19 cellular contexts compared by ENCODE assay signal in genomic region chr11:76026862-76027261, GRCh38.
A peak's percentile ranks its signal among the peaks of the same experiment; 100 is the strongest.
DNase-seq lines count a peak whose midpoint lies in the region; ATAC-seq, FAIRE-seq and TF ChIP-seq lines count a peak whose summit lies in the region.
"Had no signal": no experiment of that assay in that cellular context is flagged by ENCODE, and none has a peak within 500 bp of the region (broad histone marks: within the 10 kb centered on the region; RNA-seq: fewer than 3 reads in every experiment).

No MANE protein-coding gene starts in this region.

- H3K4me3 ChIP-seq in IMR-90 (ENCODE audit: insufficient read depth, low read depth, low read length) (no peak overlapping the region), astrocyte (ENCODE audit: insufficient read depth, low read depth, low read length) (no peak overlapping the region), mesenchymal stem cell (ENCODE audit: insufficient read depth in 1 of 2, low read depth in 1 of 2, low read length in 2 of 2) (no peak overlapping the region), right cardiac atrium (ENCODE audit: low read length) (no peak overlapping the region), body of pancreas (no peak overlapping the region)
- H3K4me3 ChIP-seq: BLaER1 treated with 17β-estradiol and CSF1 and Interleukin-3, amounts not matched to agents 10 nM and 100 nM; GM12878 had no signal

- no peaks in the 10 kb centered on the region for H3K79me2 ChIP-seq in astrocyte (ENCODE audit: insufficient read depth, low read length)

- dilution Hi-C loops in IMR-90 (cut with HindIII; ENCODE audit: low sequenced_read_pairs, unreplicated experiment), result no loop called here

- H3K27ac ChIP-seq in IMR-90 (ENCODE audit: insufficient read depth, low read length) (no peak overlapping the region), astrocyte (ENCODE audit: low read depth, low read length) (peak overlapping the region; percentile 3), mesenchymal stem cell (ENCODE audit: low read length, poor library complexity, severe bottlenecking) (peak overlapping the region; percentile 22), right cardiac atrium (ENCODE audit: low read length) (no peak overlapping the region), body of pancreas (no peak overlapping the region)
- H3K27ac ChIP-seq: BLaER1 treated with 17β-estradiol and CSF1 and Interleukin-3, amounts not matched to agents 10 nM and 100 nM had no signal

- ATAC-seq in IMR-90 (ENCODE audit: low read depth) (no peak), right cardiac atrium (no peak), body of pancreas (no peak)
- ATAC-seq: CD8-positive, alpha-beta T cell; GM12878 had no signal

- H2BK20ac ChIP-seq in IMR-90 (ENCODE audit: low read depth, low read length), result no peak overlapping the region

- H3K9ac ChIP-seq in IMR-90 (ENCODE audit: low read depth, low read length) (no peak overlapping the region), astrocyte (ENCODE audit: low read length) (no peak overlapping the region), mesenchymal stem cell (ENCODE audit: low read length) (no peak overlapping the region)
- H3K9ac ChIP-seq: BLaER1 treated with 17β-estradiol and CSF1 and Interleukin-3, amounts not matched to agents 10 nM and 100 nM had no signal

- H3K4ac ChIP-seq in IMR-90 (ENCODE audit: low read depth, low read length) (no peak overlapping the region), mesenchymal stem cell (ENCODE audit: low read depth in 1 of 2, low read length in 2 of 2) (no peak overlapping the region)

- TF ChIP-seq CTCF in IMR-90 (conservative IDR thresholded peaks at IDR 0.05; ENCODE audit: low read depth, low read length) (no peak), astrocyte (IDR thresholded peaks at IDR 0.05; ENCODE audit: insufficient read depth, low read depth, low read length) (no peak), body of pancreas (IDR thresholded peaks at IDR 0.05) (no peak)

- H4K8ac ChIP-seq in IMR-90 (ENCODE audit: low read depth in 2 of 2, low read length in 2 of 2) (no peak overlapping the region), mesenchymal stem cell (ENCODE audit: low read length) (no peak overlapping the region)

- no peak overlapping the region for H3K4me3 Mint-ChIP-seq in astrocyte (ENCODE audit: unreplicated experiment)
- H3K4me3 Mint-ChIP-seq: B cell; CD8-positive, alpha-beta T cell; H9 had no signal

- peaks cover 77% of the 10 kb centered on the region for H3K4me1 Mint-ChIP-seq in astrocyte (ENCODE audit: low read depth, unreplicated experiment)

- no peak overlapping the region for H2AK9ac ChIP-seq in IMR-90 (replicated peaks; ENCODE audit: low read depth, low read length, poor library complexity)

- FAIRE-seq in GM19239 (lab: Jason Lieb, UNC), result peak; percentile 31
- no peak for FAIRE-seq in astrocyte (lab: Jason Lieb, UNC)
- FAIRE-seq: GM12878, H1 had no signal

- no peak for TF ChIP-seq POLR2A in IMR-90 (IDR thresholded peaks at IDR 0.05; ENCODE audit: low read depth, low read length)
- TF ChIP-seq POLR2A in body of pancreas (IDR thresholded peaks at IDR 0.05), result no peak

- 0 out of 2 replicates have a peak, but pooled peaks cover 3% of the 10 kb centered on the region for H4K20me1 ChIP-seq in IMR-90 (ENCODE audit: insufficient read depth, low read length)
- H4K20me1 ChIP-seq in astrocyte (ENCODE audit: insufficient read depth, low read length), result no peaks in the 10 kb centered on the region
- H4K20me1 ChIP-seq: BLaER1 treated with 17β-estradiol and CSF1 and Interleukin-3, amounts not matched to agents 10 nM and 100 nM had no signal

- intact Hi-C loops in IMR-90 (cut with micrococcal nuclease), result no loop called here
- intact Hi-C loops in right cardiac atrium (cut with DNase I), result no loop called here
- intact Hi-C loops in body of pancreas (cut with DNase I), result no loop called here

- H2BK120ac ChIP-seq in IMR-90 (ENCODE audit: low read depth, low read length), result no peak overlapping the region
- H2BK120ac ChIP-seq in mesenchymal stem cell (ENCODE audit: low read depth, low read length), result no peak overlapping the region

- no peak overlapping the region for H4K91ac ChIP-seq in IMR-90 (ENCODE audit: insufficient read depth, low read depth, low read length)
- no peak overlapping the region for H4K91ac ChIP-seq in mesenchymal stem cell (ENCODE audit: low read length)

- no peaks in the 10 kb centered on the region for H3K27me3 Mint-ChIP-seq in astrocyte (ENCODE audit: low read depth, unreplicated experiment)
- H3K27me3 Mint-ChIP-seq: B cell had no signal

- no peaks in the 10 kb centered on the region for H3K9me3 ChIP-seq in IMR-90 (ENCODE audit: control insufficient read depth, insufficient read depth, low read length)
- H3K9me3 ChIP-seq in astrocyte (ENCODE audit: insufficient read depth, low read depth, low read length), result no peaks in the 10 kb centered on the region
- peaks cover 12% of the 10 kb centered on the region for H3K9me3 ChIP-seq in mesenchymal stem cell (ENCODE audit: control insufficient read depth, low read length)
- H3K9me3 ChIP-seq in right cardiac atrium (ENCODE audit: control insufficient read depth, low read length), result no peaks in the 10 kb centered on the region
- H3K9me3 ChIP-seq in body of pancreas, result no peaks in the 10 kb centered on the region

- in situ Hi-C loops in IMR-90 (cut with MboI; ENCODE audit: low sequenced_read_pairs), result no loop called here

- peaks cover 9% of the 10 kb centered on the region for H3K9me3 Mint-ChIP-seq in astrocyte (ENCODE audit: unreplicated experiment)
- H3K9me3 Mint-ChIP-seq: CD8-positive, alpha-beta T cell; H9 had no signal

- H3K23ac ChIP-seq in IMR-90 (ENCODE audit: low read depth, low read length) (no peak overlapping the region), mesenchymal stem cell (ENCODE audit: low read length in 2 of 2) (no peak overlapping the region)

- DNase-seq in GM19239 (ENCODE audit: insufficient read length, low spot score) (no peak), IMR-90 (no peak), astrocyte (ENCODE audit: low read depth) (no peak), mesenchymal stem cell (no peak), islet precursor cell (no peak), right cardiac atrium (no peak), body of pancreas (no peak)
- no peak for DNase-seq in activated CD8-positive, alpha-beta memory T cell treated with anti-CD3 and anti-CD28 coated beads, Interleukin-2, amount 50 U/mL, for 48 hours
- DNase-seq: Calu3; CD8-positive, alpha-beta T cell; DMS53; DND-41; EL; H9; KBM-7 had no signal

- peaks cover 3% of the 10 kb centered on the region for H3K9me1 ChIP-seq in IMR-90 (ENCODE audit: insufficient read depth, low read length)

- no peak overlapping the region for H2BK15ac ChIP-seq in IMR-90 (ENCODE audit: low read depth, low read length)
- H2BK15ac ChIP-seq in mesenchymal stem cell (ENCODE audit: low read depth, poor library complexity, severe bottlenecking), result no peak overlapping the region

- no peak overlapping the region for H3K56ac ChIP-seq in IMR-90 (ENCODE audit: extremely low read depth, insufficient read depth, low read length)

- H3K18ac ChIP-seq in IMR-90 (ENCODE audit: low read depth, low read length), result no peak overlapping the region; the same call in 1 of the 2 replicates
- H3K18ac ChIP-seq in mesenchymal stem cell (ENCODE audit: low read depth in 1 of 2, low read length in 2 of 2), result no peak overlapping the region

- H2BK12ac ChIP-seq in mesenchymal stem cell (ENCODE audit: low read length in 2 of 2), result no peak overlapping the region

- H3K36me3 Mint-ChIP-seq in astrocyte (ENCODE audit: low read depth, unreplicated experiment), result peaks cover 15% of the 10 kb centered on the region

- no peak overlapping the region for H2BK5ac ChIP-seq in IMR-90 (ENCODE audit: low read depth, low read length, poor library complexity, severe bottlenecking)
- no peak overlapping the region for H2BK5ac ChIP-seq in mesenchymal stem cell (ENCODE audit: low read depth, low read length, poor library complexity, severe bottlenecking)

- H3K79me1 ChIP-seq in IMR-90 (ENCODE audit: low read depth in 1 of 2, low read length in 2 of 2) (no peaks in the 10 kb centered on the region), mesenchymal stem cell (replicated peaks; ENCODE audit: low read length, poor library complexity, severe bottlenecking) (peaks cover 2% of the 10 kb centered on the region)

- no peak overlapping the region for H4K5ac ChIP-seq in IMR-90 (ENCODE audit: low read depth, low read length)

- H2AK5ac ChIP-seq in IMR-90 (ENCODE audit: low read depth, low read length), result no peak overlapping the region
- H2AK5ac ChIP-seq in mesenchymal stem cell (ENCODE audit: low read length, severe bottlenecking), result no peak overlapping the region

- WGBS in IMR-90 (ENCODE audit: extremely low coverage in 2 of 2, insufficient read length in 1 of 2), 2 experiments, result no CpG with 5 or more reads among the region's 1 CpG
- WGBS in mesenchymal stem cell, result no CpG with 5 or more reads among the region's 1 CpG
- WGBS in right cardiac atrium, result 96% methylated on average over 1 of the region's 1 CpG
- 80 to 100% methylated on average over 1 of the region's 1 CpG for WGBS in body of pancreas, 2 donors

- POLR2A ChIA-PET in IMR-90 (lab: Charles Lee; ENCODE audit: unreplicated experiment), result no interaction called here

- H3K36me3 ChIP-seq in IMR-90 (ENCODE audit: control insufficient read depth, insufficient read depth, low read length), result no peaks in the 10 kb centered on the region
- no peaks in the 10 kb centered on the region for H3K36me3 ChIP-seq in astrocyte (ENCODE audit: insufficient read depth, low read length)
- peaks cover 0 to 3% of the 10 kb centered on the region in 2 experiments for H3K36me3 ChIP-seq in mesenchymal stem cell (ENCODE audit: control insufficient read depth in 1 of 2, insufficient read depth in 2 of 2, low read depth in 1 of 2, low read length in 2 of 2)
- no peaks in the 10 kb centered on the region for H3K36me3 ChIP-seq in body of pancreas (replicated peaks in 1 of 2; ENCODE audit: insufficient read depth in 1 of 2, low read depth in 2 of 2)

- H3K4me2 ChIP-seq in IMR-90 (ENCODE audit: low read depth, low read length) (peak overlapping the region; percentile 32; the same call in 1 of the 2 replicates), astrocyte (ENCODE audit: low read length) (no peak overlapping the region), mesenchymal stem cell (ENCODE audit: low read length, poor library complexity, severe bottlenecking) (no peak overlapping the region)
- H3K4me2 ChIP-seq: BLaER1 treated with 17β-estradiol and CSF1 and Interleukin-3, amounts not matched to agents 10 nM and 100 nM had no signal

- no TSS peak for BruUV-seq in IMR-90 (replicated peaks; lab: Mats Ljungman, UMichigan)

- peak overlapping the region; percentile 79 for H3K27ac Mint-ChIP-seq in astrocyte (ENCODE audit: unreplicated experiment)
- H3K27ac Mint-ChIP-seq: B cell; CD8-positive, alpha-beta T cell; H9 had no signal

- no peak overlapping the region for H2AFZ ChIP-seq in IMR-90 (replicated peaks; ENCODE audit: low read length, poor library complexity)
- no peak overlapping the region for H2AFZ ChIP-seq in astrocyte (ENCODE audit: low read depth, low read length)
- H2AFZ ChIP-seq in mesenchymal stem cell (ENCODE audit: low read depth, low read length), result no peak overlapping the region

- TF ChIP-seq RAD21 in IMR-90 (IDR thresholded peaks at IDR 0.05; ENCODE audit: low read length), result no peak

- CTCF ChIA-PET in IMR-90 (lab: Yijun Ruan, JAX), result no interaction called here

- H3K4me1 ChIP-seq in IMR-90 (ENCODE audit: control insufficient read depth, insufficient read depth, low read length), result peaks cover 10% of the 10 kb centered on the region
- H3K4me1 ChIP-seq in astrocyte (ENCODE audit: insufficient read depth, low read length), result peaks cover 61% of the 10 kb centered on the region
- H3K4me1 ChIP-seq in mesenchymal stem cell (ENCODE audit: control insufficient read depth, insufficient read depth, low read depth, low read length), result no peaks in the 10 kb centered on the region
- no peaks in the 10 kb centered on the region for H3K4me1 ChIP-seq in right cardiac atrium (ENCODE audit: control insufficient read depth, insufficient read depth, low read length)
- H3K4me1 ChIP-seq in body of pancreas, result peaks cover 9% of the 10 kb centered on the region

- H3K14ac ChIP-seq in IMR-90 (replicated peaks; ENCODE audit: low read depth, low read length) (no peak overlapping the region), mesenchymal stem cell (ENCODE audit: low read length in 2 of 2) (no peak overlapping the region)

- H3K27me3 ChIP-seq in IMR-90 (ENCODE audit: control insufficient read depth, insufficient read depth, low read length) (no peaks in the 10 kb centered on the region), astrocyte (ENCODE audit: insufficient read depth, low read length) (no peaks in the 10 kb centered on the region), mesenchymal stem cell (ENCODE audit: control insufficient read depth in 1 of 2, insufficient read depth in 1 of 2, low read length in 2 of 2) (no peaks in the 10 kb centered on the region), right cardiac atrium (ENCODE audit: control insufficient read depth, insufficient read depth) (no peaks in the 10 kb centered on the region), body of pancreas (no peaks in the 10 kb centered on the region)
- H3K27me3 ChIP-seq: BLaER1 treated with 17β-estradiol and CSF1 and Interleukin-3, amounts not matched to agents 10 nM and 100 nM had no signal

Comparison
In these comparisons a context has a peak if more than half of its experiments do, and no peak if none do; other contexts are left out.
1. H3K27ac ChIP-seq: peak in astrocyte (single experiment) and mesenchymal stem cell (single experiment); none in IMR-90 (single experiment), right cardiac atrium (single experiment) and body of pancreas (0 of 4).